In the genomic region with DNA sequence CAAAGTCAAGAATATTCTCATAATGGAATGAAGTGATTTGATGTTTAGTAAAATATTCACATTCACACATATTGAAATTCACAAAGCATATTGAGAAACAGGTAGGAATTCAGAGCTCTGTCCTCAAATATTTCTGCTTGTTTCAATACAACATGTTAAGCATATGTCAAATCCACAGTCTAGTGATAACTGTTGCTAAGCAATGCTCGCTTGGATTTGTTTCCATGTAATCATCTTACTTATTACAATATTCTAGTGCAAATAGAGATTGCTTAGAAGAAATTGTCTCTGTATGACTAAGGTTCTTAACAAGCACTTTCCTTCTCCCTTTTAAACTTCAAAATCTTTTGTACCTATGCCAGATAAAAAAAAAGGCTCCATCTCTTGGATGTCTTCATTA, we compare ENCODE assay signal across 18 cellular contexts.
"Had no signal": no experiment of that assay in that cellular context is flagged by ENCODE, and none has a peak within 500 bp of the region (broad histone marks: within the 10 kb centered on the region; RNA-seq: fewer than 3 reads in every experiment).

No MANE protein-coding gene starts in this region.

- H3K36me3 ChIP-seq: lower lobe of right lung, neural progenitor cell, right lobe of liver, suprapubic skin, transverse colon had no signal

- H3K27ac ChIP-seq: coronary artery, lower lobe of right lung, neural progenitor cell, parathyroid adenoma, right lobe of liver, suprapubic skin, transverse colon had no signal

- DNase-seq: dermis blood vessel endothelial cell; effector memory CD4-positive, alpha-beta T cell; immature natural killer cell; left ventricle myocardium superior; lower lobe of right lung; right lobe of liver; small intestine; stimulated activated CD4-positive, alpha-beta T cell treated with anti-CD3 and anti-CD28 coated beads, Interleukin-15, amount 100 ng/mL, for 24 hours; stimulated activated CD4-positive, alpha-beta T cell treated with anti-CD3 and anti-CD28 coated beads, Interleukin-2, amount 100 ng/mL, for 48 hours; stimulated activated naive B cell treated with anti-CD40 and anti-IgM and Interleukin-4, amounts not matched to agents 10 μg/mL and 1 μg/mL and 100 μg/mL, for 72 hours; transverse colon had no signal

- H2AFZ ChIP-seq: neural progenitor cell, parathyroid adenoma had no signal

- H3K27ac Mint-ChIP-seq: immature natural killer cell; natural killer cell treated with Interleukin-12 subunit alpha and Interleukin-12 subunit beta and Interleukin-15 and Interleukin-18, amount 100 ng/mL, for 72 hours; neural progenitor cell; progenitor cell of endocrine pancreas; stimulated activated naive B cell treated with anti-CD40 and anti-IgM and Interleukin-4, amounts not matched to agents 10 μg/mL and 1 μg/mL and 100 μg/mL, for 72 hours; stimulated activated naive CD8-positive, alpha-beta T cell treated with anti-CD3 and anti-CD28 coated beads, Interleukin-15, Interleukin-2, amounts not matched to agents 100 ng/mL and 50 ng/mL, for 24 hours had no signal

- H3K9me3 Mint-ChIP-seq: neural progenitor cell had no signal

- H3K4me3 ChIP-seq: coronary artery, lower lobe of right lung, neural progenitor cell, right lobe of liver, suprapubic skin, transverse colon had no signal

- ATAC-seq: left ventricle myocardium superior; lower lobe of right lung; natural killer cell treated with Interleukin-12 subunit alpha and Interleukin-12 subunit beta and Interleukin-15 and Interleukin-18, amount 100 ng/mL, for 72 hours; right lobe of liver; stimulated activated naive B cell treated with anti-CD40 and anti-IgM and Interleukin-4, amounts not matched to agents 10 μg/mL and 1 μg/mL and 100 μg/mL, for 72 hours had no signal

- H3K36me3 Mint-ChIP-seq: immature natural killer cell; natural killer cell treated with Interleukin-12 subunit alpha and Interleukin-12 subunit beta and Interleukin-15 and Interleukin-18, amount 100 ng/mL, for 72 hours; neural progenitor cell; stimulated activated naive B cell treated with anti-CD40 and anti-IgM and Interleukin-4, amounts not matched to agents 10 μg/mL and 1 μg/mL and 100 μg/mL, for 72 hours had no signal

- H3K27me3 Mint-ChIP-seq: natural killer cell treated with Interleukin-12 subunit alpha and Interleukin-12 subunit beta and Interleukin-15 and Interleukin-18, amount 100 ng/mL, for 72 hours; progenitor cell of endocrine pancreas; stimulated activated naive B cell treated with anti-CD40 and anti-IgM and Interleukin-4, amounts not matched to agents 10 μg/mL and 1 μg/mL and 100 μg/mL, for 72 hours; stimulated activated naive CD8-positive, alpha-beta T cell treated with anti-CD3 and anti-CD28 coated beads, Interleukin-15, Interleukin-2, amounts not matched to agents 100 ng/mL and 50 ng/mL, for 24 hours had no signal

- H3K4me1 ChIP-seq: lower lobe of right lung, parathyroid adenoma, right lobe of liver, suprapubic skin, transverse colon had no signal

- H3K9me3 ChIP-seq: lower lobe of right lung, right lobe of liver, suprapubic skin, transverse colon had no signal

- H3K27me3 ChIP-seq: neural progenitor cell, right lobe of liver, suprapubic skin, transverse colon had no signal

- H3K4me1 Mint-ChIP-seq: immature natural killer cell; stimulated activated naive B cell treated with anti-CD40 and anti-IgM and Interleukin-4, amounts not matched to agents 10 μg/mL and 1 μg/mL and 100 μg/mL, for 72 hours had no signal

- H3K79me2 ChIP-seq: parathyroid adenoma had no signal

- H3K9ac ChIP-seq: neural progenitor cell, parathyroid adenoma had no signal

- H3K4me2 ChIP-seq: neural progenitor cell had no signal

- H3K4me3 Mint-ChIP-seq: immature natural killer cell; natural killer cell treated with Interleukin-12 subunit alpha and Interleukin-12 subunit beta and Interleukin-15 and Interleukin-18, amount 100 ng/mL, for 72 hours; neural progenitor cell; stimulated activated naive B cell treated with anti-CD40 and anti-IgM and Interleukin-4, amounts not matched to agents 10 μg/mL and 1 μg/mL and 100 μg/mL, for 72 hours; stimulated activated naive CD8-positive, alpha-beta T cell treated with anti-CD3 and anti-CD28 coated beads, Interleukin-15, Interleukin-2, amounts not matched to agents 100 ng/mL and 50 ng/mL, for 24 hours had no signal
